ENCODE assay signal across 16 cellular contexts in genomic region chr21:29321908-29322569, GRCh38. TPM values are rescaled to one million over a fixed set of nuclear protein-coding genes. Genes with fewer than 3 reads are reported as not detected.
A peak's percentile ranks its signal among the peaks of the same experiment; 100 is the strongest.
DNase-seq lines count a peak whose midpoint lies in the region; ATAC-seq and TF ChIP-seq lines count a peak whose summit lies in the region.
"Had no signal": no experiment of that assay in that cellular context is flagged by ENCODE, and none has a peak within 500 bp of the region (broad histone marks: within the 10 kb centered on the region; RNA-seq: fewer than 3 reads in every experiment).

No MANE protein-coding gene starts in this region.

- TF ChIP-seq CTCF in GM23338 (conservative IDR thresholded peaks at IDR 0.05; ENCODE audit: low read depth in 2 of 2) (no peak), activated B cell treated with CpG ODN at 0.5 μM for 24 hours (IDR thresholded peaks at IDR 0.05) (no peak), neutrophil (IDR thresholded peaks at IDR 0.05) (no peak)

- no peaks in the 10 kb centered on the region for H3K9me3 Mint-ChIP-seq in GM23338
- H3K9me3 Mint-ChIP-seq in activated B cell treated with CpG ODN at 0.5 μM for 24 hours, result peaks cover 3% of the 10 kb centered on the region
- peaks cover 3% of the 10 kb centered on the region for H3K9me3 Mint-ChIP-seq in memory B cell
- H3K9me3 Mint-ChIP-seq: HFFc6 had no signal

- DNase-seq in GM23338 (ENCODE audit: low spot score), result no peak
- DNase-seq in activated B cell treated with CpG ODN at 0.5 μM for 24 hours, result no peak
- no peak for DNase-seq in memory B cell (ENCODE audit: low spot score in 2 of 2)
- no peak for DNase-seq in NAMALWA (ENCODE audit: low spot score)
- DNase-seq in NCI-H69 (lab: John Stamatoyannopoulos, UW), result no peak
- DNase-seq: CD4-positive, CD25-positive, alpha-beta regulatory T cell; CD8-positive, alpha-beta memory T cell; COR-L47; GOT3; H7; HFFc6 had no signal

- H2AFZ ChIP-seq in GM23338, result no peak overlapping the region

- H3F3A ChIP-seq in GM23338 (replicated peaks; ENCODE audit: low read depth), result no peaks in the 10 kb centered on the region

- no peak for ATAC-seq in GM23338
- no peak for ATAC-seq in activated B cell treated with CpG ODN at 0.5 μM for 24 hours (ENCODE audit: low read depth)
- no peak for ATAC-seq in memory B cell (ENCODE audit: low read depth)
- ATAC-seq in HG03175 (IDR thresholded peaks at IDR 0.05; ENCODE audit: unreplicated experiment), result no peak
- ATAC-seq: HCT116 had no signal

- H3K4me1 ChIP-seq in GM23338 (ENCODE audit: insufficient read depth) (no peaks in the 10 kb centered on the region), neutrophil (ENCODE audit: control insufficient read depth in 1 of 2, insufficient read depth in 1 of 2, low read depth in 1 of 2, low read length in 1 of 2) (peaks cover 10 to 26% of the 10 kb centered on the region in 2 experiments)

- POLR2A ChIA-PET in activated B cell treated with CpG ODN at 0.5 μM for 24 hours (lab: Charles Lee), result interaction anchor here (1.4 kb wide), 1 partner anchor 14 kb away, joined by 3 read pairs; no protein-coding TSS in a partner anchor

- H3K27me3 ChIP-seq in GM23338 (ENCODE audit: insufficient read depth) (no peaks in the 10 kb centered on the region), neutrophil (no peaks in the 10 kb centered on the region)
- H3K27me3 ChIP-seq: BLaER1 treated with 17β-estradiol and CSF1 and Interleukin-3, amounts not matched to agents 10 nM and 100 nM had no signal

- H3K9me2 ChIP-seq in GM23338 (ENCODE audit: insufficient read depth), result no peaks in the 10 kb centered on the region

- peaks cover 9% of the 10 kb centered on the region for H3K4me1 Mint-ChIP-seq in GM23338
- peaks cover 38% of the 10 kb centered on the region for H3K4me1 Mint-ChIP-seq in activated B cell treated with CpG ODN at 0.5 μM for 24 hours
- H3K4me1 Mint-ChIP-seq in memory B cell, result peaks cover 41% of the 10 kb centered on the region

- CTCF ChIA-PET in activated B cell treated with CpG ODN at 0.5 μM for 24 hours (lab: Charles Lee), result no interaction called here

- no peak overlapping the region for H3K4me2 ChIP-seq in GM23338

- H3K27ac ChIP-seq in GM23338 (ENCODE audit: low read depth) (no peak overlapping the region), neutrophil (peak overlapping the region; percentile 42)

- H3K4me3 Mint-ChIP-seq in GM23338 (no peak overlapping the region), activated B cell treated with CpG ODN at 0.5 μM for 24 hours (no peak overlapping the region), memory B cell (no peak overlapping the region)
- H3K4me3 Mint-ChIP-seq: B cell; CD4-positive, CD25-positive, alpha-beta regulatory T cell; CD8-positive, alpha-beta memory T cell; HFFc6 had no signal

- no peak overlapping the region for H3K4me3 ChIP-seq in GM23338
- H3K4me3 ChIP-seq in neutrophil (ENCODE audit: low read depth in 1 of 2, low read length in 1 of 2), result no peak overlapping the region
- H3K4me3 ChIP-seq: BLaER1 treated with 17β-estradiol and CSF1 and Interleukin-3, amounts not matched to agents 10 nM and 100 nM had no signal

- H3K36me3 Mint-ChIP-seq in GM23338 (ENCODE audit: low read depth) (peaks cover 33% of the 10 kb centered on the region), activated B cell treated with CpG ODN at 0.5 μM for 24 hours (ENCODE audit: low read depth) (peaks cover 71% of the 10 kb centered on the region), memory B cell (peaks cover 32% of the 10 kb centered on the region)

- H3K27ac Mint-ChIP-seq in GM23338 (peak overlapping the region; percentile 54; the same call in 1 of the 2 replicates), activated B cell treated with CpG ODN at 0.5 μM for 24 hours (peak overlapping the region; percentile 13), memory B cell (peak overlapping the region; percentile 62)
- H3K27ac Mint-ChIP-seq: B cell, HFFc6 had no signal

- peaks cover 13% of the 10 kb centered on the region for H4K20me1 ChIP-seq in GM23338 (replicated peaks; ENCODE audit: insufficient read depth)

- no peaks in the 10 kb centered on the region for H3K9me3 ChIP-seq in neutrophil

- H3K36me3 ChIP-seq in GM23338 (ENCODE audit: insufficient read depth) (peaks cover 17% of the 10 kb centered on the region; the same call in 1 of the 2 replicates), neutrophil (peaks cover 45% of the 10 kb centered on the region)

- intact Hi-C loops in activated B cell treated with CpG ODN at 0.5 μM for 24 hours (cut with micrococcal nuclease), result no loop called here

- no peaks in the 10 kb centered on the region for H3K27me3 Mint-ChIP-seq in GM23338 (ENCODE audit: insufficient read depth, low read depth, poor library complexity)
- no peaks in the 10 kb centered on the region for H3K27me3 Mint-ChIP-seq in activated B cell treated with CpG ODN at 0.5 μM for 24 hours
- H3K27me3 Mint-ChIP-seq in memory B cell, result no peaks in the 10 kb centered on the region
- H3K27me3 Mint-ChIP-seq: B cell; CD4-positive, CD25-positive, alpha-beta regulatory T cell; CD8-positive, alpha-beta memory T cell had no signal

- peaks cover 98% of the 10 kb centered on the region for H3K79me2 ChIP-seq in GM23338 (replicated peaks; ENCODE audit: insufficient read depth)

TF ChIP-seq in GM23338, 12 proteins besides CTCF, POLR2A, EP300 and RAD21 (continues in another document):
- TF ChIP-seq EZH2 (IDR thresholded peaks at IDR 0.05; ENCODE audit: low read depth, unreplicated experiment) (no peak), STAT1 (IDR thresholded peaks at IDR 0.05; ENCODE audit: unreplicated experiment) (no peak), POLR2AphosphoS5 (IDR thresholded peaks at IDR 0.05; ENCODE audit: low read depth) (no peak), ZNF114 (CRISPR knock-in tag; IDR thresholded peaks at IDR 0.05) (no peak)
- TF ChIP-seq, protein P1, sequence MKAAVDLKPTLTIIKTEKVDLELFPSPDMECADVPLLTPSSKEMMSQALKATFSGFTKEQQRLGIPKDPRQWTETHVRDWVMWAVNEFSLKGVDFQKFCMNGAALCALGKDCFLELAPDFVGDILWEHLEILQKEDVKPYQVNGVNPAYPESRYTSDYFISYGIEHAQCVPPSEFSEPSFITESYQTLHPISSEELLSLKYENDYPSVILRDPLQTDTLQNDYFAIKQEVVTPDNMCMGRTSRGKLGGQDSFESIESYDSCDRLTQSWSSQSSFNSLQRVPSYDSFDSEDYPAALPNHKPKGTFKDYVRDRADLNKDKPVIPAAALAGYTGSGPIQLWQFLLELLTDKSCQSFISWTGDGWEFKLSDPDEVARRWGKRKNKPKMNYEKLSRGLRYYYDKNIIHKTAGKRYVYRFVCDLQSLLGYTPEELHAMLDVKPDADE (IDR thresholded peaks at IDR 0.05), result no peak

RNA-seq across cellular contexts. Expression of gene BACH1, which starts 23.3 kb away (rescaled TPM):
- total RNA-seq in GM23338 (2014; rRNA removed; shearing (Covaris generic)), result 41.2 and 41.4 TPM in 2 replicates
- polyA plus RNA-seq in GM23338 (2016; fragmentation: Nextera tagmentation; extraction: Ambion mirVana), result 18.4 and 18.9 TPM in 2 replicates
- total RNA-seq in activated B cell treated with CpG ODN at 0.5 μM for 24 hours, result 141 and 152 TPM in 2 replicates
